In the genomic region with DNA sequence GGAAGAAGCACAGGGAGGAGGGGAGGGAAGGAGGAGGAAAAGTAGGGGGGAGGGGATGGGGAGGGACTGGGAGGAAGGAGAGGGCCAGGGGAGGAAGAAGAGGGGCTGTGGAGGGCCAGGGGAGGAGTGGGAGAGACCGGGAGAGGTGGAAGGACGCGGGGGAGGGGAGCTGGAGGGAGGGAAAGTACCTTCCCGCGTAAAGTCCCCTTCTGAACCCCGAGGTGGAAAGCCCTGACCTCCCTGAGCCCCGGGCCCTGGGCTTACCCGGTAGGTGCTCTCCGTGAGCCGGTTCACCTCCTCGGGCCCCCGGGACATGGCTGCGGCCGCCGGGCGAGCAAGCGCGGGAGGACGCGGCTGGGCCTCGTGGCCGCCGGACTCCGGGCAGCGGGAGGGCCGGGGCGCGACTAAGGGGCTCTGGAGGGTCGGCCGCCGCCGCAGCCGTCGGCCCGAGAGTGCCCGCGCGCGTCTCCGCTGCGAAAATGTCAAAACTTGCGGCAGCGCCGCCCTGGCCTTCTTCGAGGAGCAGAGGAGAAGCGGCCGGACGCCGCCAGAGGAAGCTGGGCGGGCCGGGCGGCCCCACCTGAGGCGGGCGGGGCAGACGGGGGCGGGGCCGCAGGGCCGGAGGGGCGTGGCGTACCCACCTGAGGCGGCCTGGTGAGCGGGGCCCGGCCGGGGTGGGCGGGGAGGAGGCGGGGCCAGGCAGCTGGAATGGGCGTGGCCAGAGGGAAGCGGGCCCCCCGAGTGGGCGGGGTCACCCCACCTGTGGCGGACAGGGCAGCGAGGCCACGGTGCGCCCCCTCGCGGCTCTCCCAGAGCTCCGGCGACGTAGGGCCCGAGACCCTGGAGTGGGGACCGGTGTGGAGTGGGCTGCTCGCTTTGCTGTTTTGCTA, we compare ENCODE assay signal across 8 cellular contexts. TPM values are rescaled to one million over a fixed set of nuclear protein-coding genes. Genes with fewer than 3 reads are reported as not detected.
DNase-seq lines count a peak whose midpoint lies in the region; ATAC-seq and TF ChIP-seq lines count a peak whose summit lies in the region.

A gene with protein sequence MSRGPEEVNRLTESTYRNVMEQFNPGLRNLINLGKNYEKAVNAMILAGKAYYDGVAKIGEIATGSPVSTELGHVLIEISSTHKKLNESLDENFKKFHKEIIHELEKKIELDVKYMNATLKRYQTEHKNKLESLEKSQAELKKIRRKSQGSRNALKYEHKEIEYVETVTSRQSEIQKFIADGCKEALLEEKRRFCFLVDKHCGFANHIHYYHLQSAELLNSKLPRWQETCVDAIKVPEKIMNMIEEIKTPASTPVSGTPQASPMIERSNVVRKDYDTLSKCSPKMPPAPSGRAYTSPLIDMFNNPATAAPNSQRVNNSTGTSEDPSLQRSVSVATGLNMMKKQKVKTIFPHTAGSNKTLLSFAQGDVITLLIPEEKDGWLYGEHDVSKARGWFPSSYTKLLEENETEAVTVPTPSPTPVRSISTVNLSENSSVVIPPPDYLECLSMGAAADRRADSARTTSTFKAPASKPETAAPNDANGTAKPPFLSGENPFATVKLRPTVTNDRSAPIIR (minus strand): TSS at position 553 of the 890 bp plus-strand sequence. CDS start 238 bp downstream, at position 315.

- no peaks in the 10 kb centered on the region; the same call in 1 of the 2 replicates for H3K36me3 ChIP-seq in Panc1 (ENCODE audit: control insufficient read depth, insufficient read depth, low read length)
- H3K36me3 ChIP-seq in osteoblast (ENCODE audit: insufficient read depth, low read length), result no peaks in the 10 kb centered on the region
- H3K36me3 ChIP-seq in tibial artery, result no peaks in the 10 kb centered on the region

- H3K4me3 Mint-ChIP-seq in activated T-helper 17 cell treated with anti-CD3 and anti-CD28 coated beads, Interleukin-2, amount 50 U/mL, for 72 hours, result peak within 1 kb of the TSS; percentile 63

- intact Hi-C loops in Panc1 (cut with micrococcal nuclease; ENCODE audit: unreplicated experiment), result loop anchor here (5.0 kb wide), 1 partner anchor 103 kb away; no protein-coding TSS in a partner anchor
- intact Hi-C loops in tibial artery (cut with DNase I; ENCODE audit: low total_unique reads), result no loop called here

- no peaks in the 10 kb centered on the region for H3K27me3 ChIP-seq in Panc1 (ENCODE audit: control insufficient read depth, insufficient read depth, low read length)
- no peaks in the 10 kb centered on the region for H3K27me3 ChIP-seq in osteoblast (ENCODE audit: insufficient read depth, low read length)
- peaks cover 0 to 42% of the 10 kb centered on the region in 2 donors for H3K27me3 ChIP-seq in tibial artery

- H2AFZ ChIP-seq in osteoblast (ENCODE audit: low read length), result peak within 1 kb of the TSS; percentile 63

- H3K27me3 Mint-ChIP-seq in activated T-helper 17 cell treated with anti-CD3 and anti-CD28 coated beads, Interleukin-2, amount 50 U/mL, for 72 hours, result peaks cover 11% of the 10 kb centered on the region

- H3K4me3 ChIP-seq in Panc1 (ENCODE audit: low read depth in 2 of 2, low read length in 2 of 2), result peak within 1 kb of the TSS; percentile 73 to 79
- H3K4me3 ChIP-seq in foreskin fibroblast (ENCODE audit: low read depth in 1 of 2, low read length in 2 of 2), result peak within 1 kb of the TSS; percentile 61 to 62
- H3K4me3 ChIP-seq in osteoblast (ENCODE audit: insufficient read depth, low read length), result peak within 1 kb of the TSS; percentile 77
- peak within 1 kb of the TSS; percentile 35 to 57 for H3K4me3 ChIP-seq in tibial artery

- TSS peak; percentile 87 for BruUV-seq in Panc1 (replicated peaks; lab: Mats Ljungman, UMichigan)

- H3K4me1 ChIP-seq in Panc1 (ENCODE audit: control insufficient read depth, insufficient read depth, low read length) (peaks cover 37% of the 10 kb centered on the region), osteoblast (ENCODE audit: insufficient read depth, low read length) (peaks cover 13% of the 10 kb centered on the region), tibial artery (peaks cover 0 to 17% (median 12%) of the 10 kb centered on the region in 4 donors)

- H3K79me2 ChIP-seq in osteoblast (ENCODE audit: insufficient read depth, low read length), result peaks cover 8% of the 10 kb centered on the region

- H3K9me3 ChIP-seq in Panc1 (ENCODE audit: control insufficient read depth, insufficient read depth, low read depth, low read length) (no peaks in the 10 kb centered on the region; the same call in 1 of the 2 replicates), osteoblast (ENCODE audit: low read depth, low read length) (no peaks in the 10 kb centered on the region), tibial artery (no peaks in the 10 kb centered on the region)

- TF ChIP-seq CTCF in Panc1 (IDR thresholded peaks at IDR 0.05), result peak; percentile 95
- peak; percentile 60 for TF ChIP-seq CTCF in foreskin fibroblast (IDR thresholded peaks at IDR 0.05; ENCODE audit: low read depth, low read length)
- TF ChIP-seq CTCF in osteoblast (IDR thresholded peaks at IDR 0.05; ENCODE audit: extremely low read depth, low read depth, low read length), result peak; percentile 40
- TF ChIP-seq CTCF in tibial artery (IDR thresholded peaks at IDR 0.05), result no peak

- H3K4me1 Mint-ChIP-seq in activated T-helper 17 cell treated with anti-CD3 and anti-CD28 coated beads, Interleukin-2, amount 50 U/mL, for 72 hours, result peaks cover 3% of the 10 kb centered on the region

- peak; percentile 97 for DNase-seq in DMS 273 (lab: John Stamatoyannopoulos, UW; ENCODE audit: unreplicated experiment)
- DNase-seq in HuH-7 (ENCODE audit: low spot score), result peak; percentile 90
- DNase-seq in Panc1 (ENCODE audit: low read depth, low spot score), result peak; percentile 69
- peak; percentile 47 to 85 for DNase-seq in foreskin fibroblast
- DNase-seq in osteoblast (ENCODE audit: insufficient read length, low spot score, missing footprints), result peak; percentile 93
- DNase-seq in tibial artery, result peak in 1 of 2 donors; percentile 71

- no peaks in the 10 kb centered on the region for H3K9me3 Mint-ChIP-seq in activated T-helper 17 cell treated with anti-CD3 and anti-CD28 coated beads, Interleukin-2, amount 50 U/mL, for 72 hours

- H3K27ac ChIP-seq in Panc1 (ENCODE audit: low read length), result peak within 1 kb of the TSS; percentile 95
- H3K27ac ChIP-seq in osteoblast (ENCODE audit: low read depth, low read length), result no peak within 1 kb of the TSS
- peak within 1 kb of the TSS in 1 of 2 donors; percentile 17 for H3K27ac ChIP-seq in tibial artery

- ATAC-seq in GM21576 (IDR thresholded peaks at IDR 0.05; ENCODE audit: unreplicated experiment) (peak; percentile 85), Panc1 (peak; percentile 94)
- ATAC-seq in activated T-helper 17 cell treated with anti-CD3 and anti-CD28 coated beads, Interleukin-2, amount 50 U/mL, for 72 hours (replicated peaks), result peak; percentile 95

- in situ Hi-C loops in Panc1 (cut with HindIII; ENCODE audit: low pct_unique_long_range_greater_than_20kb, low sequenced_read_pairs), result no loop called here

- no peaks in the 10 kb centered on the region for H3K36me3 Mint-ChIP-seq in activated T-helper 17 cell treated with anti-CD3 and anti-CD28 coated beads, Interleukin-2, amount 50 U/mL, for 72 hours (ENCODE audit: low read depth)

- H3K27ac Mint-ChIP-seq in activated T-helper 17 cell treated with anti-CD3 and anti-CD28 coated beads, Interleukin-2, amount 50 U/mL, for 72 hours, result peak within 1 kb of the TSS; percentile 58

- POLR2A ChIA-PET in Panc1 (lab: Charles Lee), result interaction anchor here (0.6 to 1.0 kb wide), 5 partner anchors 9 to 329 kb away, joined by 3 to 10 read pairs (median 8); no protein-coding TSS in a partner anchor

- H3K4me2 ChIP-seq in osteoblast (ENCODE audit: insufficient read depth, low read length), result peak within 1 kb of the TSS; percentile 82

- CTCF ChIA-PET in Panc1 (lab: Charles Lee), result interaction anchor here (0.5 to 1.9 kb wide), 9 partner anchors 16 to 478 kb away, joined by 3 to 22 read pairs (median 4); partner anchors contain the start of gene TRRAP

- H4K20me1 ChIP-seq in osteoblast (ENCODE audit: insufficient read depth, low read length), result no peaks in the 10 kb centered on the region

RNA-seq across cellular contexts. Expression of the gene that starts here (rescaled TPM):
- total RNA-seq in Panc1 (2021; ENCODE audit: unreplicated experiment), result 120 TPM
- polyA plus RNA-seq in Panc1 (2012; ENCODE audit: insufficient read length), result 108 TPM
- 1 to 10 TPM; 1.2 to 6.0 TPM for total RNA-seq in activated T-helper 17 cell treated with anti-CD3 and anti-CD28 coated beads, Interleukin-2, amount 50 U/mL, for 72 hours
- total RNA-seq in osteoblast, result 7.7 and 10.5 TPM in 2 replicates

Comparison
In these comparisons a context has a peak if more than half of its experiments do, and no peak if none do; other contexts are left out.
1. RNA of the gene that starts here (total RNA-seq): 120 TPM in Panc1 (single experiment); 7.7 to 10.5 TPM in osteoblast and 1.2 to 6.0 TPM in activated T-helper 17 cell treated with anti-CD3 and anti-CD28 coated beads, Interleukin-2, amount 50 U/mL, for 72 hours; every median in the first group is over 10 times any median in the second.
2. CTCF ChIP-seq: peak in Panc1 (single experiment), foreskin fibroblast (single experiment) and osteoblast (single experiment); none in tibial artery (0 of 2).
3. Peak in every context shown above with its lines, with median percentiles within 50 percentile points of each other: ATAC-seq and H3K4me3 ChIP-seq.